ENCODE assay signal across 20 cellular contexts in the genomic region with DNA sequence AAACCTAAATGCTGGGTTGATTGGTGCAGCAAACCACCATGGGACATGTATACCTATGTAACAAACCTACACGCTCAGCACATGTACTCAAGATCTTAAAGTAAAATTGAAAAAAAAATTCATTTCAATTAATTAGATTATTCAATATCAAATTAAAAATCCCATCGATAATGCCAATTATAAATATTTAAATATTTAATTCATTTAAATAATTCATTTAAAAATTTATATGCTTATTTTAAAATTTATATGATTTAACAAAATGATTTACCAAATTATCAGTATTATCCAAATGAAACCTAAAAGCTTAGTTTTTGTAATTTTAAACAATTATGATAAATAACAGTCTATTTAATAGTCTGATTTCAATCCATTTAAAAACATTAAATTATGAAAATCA.
"Had no signal": no experiment of that assay in that cellular context is flagged by ENCODE, and none has a peak within 500 bp of the region (broad histone marks: within the 10 kb centered on the region; RNA-seq: fewer than 3 reads in every experiment).

No MANE protein-coding gene starts in this region.

- H3K36me3 ChIP-seq: MG63, SJCRH30 had no signal

- ATAC-seq: SK-N-SH treated with all-trans-retinoic acid at 6 μM for 48 hours had no signal

- H3K4me3 ChIP-seq: MG63, SJCRH30 had no signal

- DNase-seq: KBM-7, MG63, NCI-H1092, NCI-H1105 treated with DMSO at 0.1 percent for 48 hours, NCI-H1417 treated with DMSO at 0.1 percent for 48 hours, NCI-H146, NCI-H1694 treated with DMSO at 0.1 percent for 48 hours, NCI-H1930, NCI-H2081, NCI-H2107, NCI-H2227 treated with DMSO at 0.1 percent for 48 hours, NCI-H446, NCI-H510A, NCI-H524 treated with DMSO at 0.1 percent for 48 hours, NCI-H69, NCI-H774, SHP77 treated with DMSO at 0.1 percent for 48 hours, SJCRH30 had no signal

- H3K4me1 ChIP-seq: SJCRH30 had no signal

- H3K27ac ChIP-seq: RWPE1, SJCRH30 had no signal

- H3K27me3 ChIP-seq: MG63, SJCRH30 had no signal
